ENCODE assay signal across 8 cellular contexts in genomic region chr10:90872648-90873020, GRCh38. TPM values are rescaled to one million over a fixed set of nuclear protein-coding genes. Genes with fewer than 3 reads are reported as not detected.
DNase-seq lines count a peak whose midpoint lies in the region; ATAC-seq and TF ChIP-seq lines count a peak whose summit lies in the region.

No MANE protein-coding gene starts in this region.

- peak overlapping the region; percentile 52 to 88 (median 77); a peak in 20 of 22 replicates for H3K27ac ChIP-seq in BLaER1 treated with 17β-estradiol and CSF1 and Interleukin-3, amounts not matched to agents 10 nM and 100 nM
- no peak overlapping the region for H3K27ac ChIP-seq in HUES48 (ENCODE audit: low read depth, low read length)
- no peak overlapping the region for H3K27ac ChIP-seq in breast epithelium

- H3K36me3 Mint-ChIP-seq in naive thymus-derived CD8-positive, alpha-beta T cell, result peaks cover 5 to 22% (median 12%) of the 10 kb centered on the region in 3 donors

- peaks cover 21 to 32% (median 27%) of the 10 kb centered on the region in 10 experiments for H3K4me1 ChIP-seq in BLaER1 treated with 17β-estradiol and CSF1 and Interleukin-3, amounts not matched to agents 10 nM and 100 nM
- peaks cover 12% of the 10 kb centered on the region; the same call in 1 of the 2 replicates for H3K4me1 ChIP-seq in HUES48 (ENCODE audit: control insufficient read depth, insufficient read depth, low read length)
- peaks cover 0 to 4% of the 10 kb centered on the region in 2 donors for H3K4me1 ChIP-seq in breast epithelium

- intact Hi-C loops in breast epithelium (cut with DNase I; ENCODE audit: low total_unique reads), result no loop called here

- peak overlapping the region in 8 of 10 donors; percentile 82 to 96 (median 92) for H3K27ac Mint-ChIP-seq in naive thymus-derived CD8-positive, alpha-beta T cell

- H3K4me3 Mint-ChIP-seq in naive thymus-derived CD8-positive, alpha-beta T cell, result peak overlapping the region; percentile 93 to 99 (median 98)

- H3K4me2 ChIP-seq in BLaER1 treated with 17β-estradiol and CSF1 and Interleukin-3, amounts not matched to agents 10 nM and 100 nM, result peak overlapping the region; percentile 90 to 98 (median 94)

- H3K27me3 Mint-ChIP-seq in naive thymus-derived CD8-positive, alpha-beta T cell, result peaks cover 6 to 32% (median 17%) of the 10 kb centered on the region in 5 donors

- H3K9me3 ChIP-seq in BLaER1 treated with 17β-estradiol and CSF1 and Interleukin-3, amounts not matched to agents 10 nM and 100 nM (replicated peaks in 1 of 11), result peaks cover 5 to 14% (median 12%) of the 10 kb centered on the region in 11 experiments
- H3K9me3 ChIP-seq in HUES48 (ENCODE audit: control insufficient read depth, insufficient read depth, low read length) (no peaks in the 10 kb centered on the region), breast epithelium (no peaks in the 10 kb centered on the region)

- peaks cover 0 to 7% (median 0%) of the 10 kb centered on the region in 9 donors for H3K9me3 Mint-ChIP-seq in naive thymus-derived CD8-positive, alpha-beta T cell

- no peak for ATAC-seq in naive thymus-derived CD8-positive, alpha-beta T cell

- POLR2A ChIA-PET in naive thymus-derived CD8-positive, alpha-beta T cell (lab: Charles Lee), result interaction anchor here (1.4 kb wide), 1 partner anchor 291 kb away, joined by 5 read pairs; no protein-coding TSS in a partner anchor

- TF ChIP-seq POLR2A in breast epithelium (IDR thresholded peaks at IDR 0.05), result no peak

- peaks cover 0 to 25% (median 10%) of the 10 kb centered on the region in 11 experiments; a peak in 9 of 22 replicates for H4K20me1 ChIP-seq in BLaER1 treated with 17β-estradiol and CSF1 and Interleukin-3, amounts not matched to agents 10 nM and 100 nM

- TF ChIP-seq CTCF in breast epithelium (IDR thresholded peaks at IDR 0.05), result no peak

- H3K36me3 ChIP-seq in BLaER1 treated with 17β-estradiol and CSF1 and Interleukin-3, amounts not matched to agents 10 nM and 100 nM, result peaks cover 21 to 31% (median 24%) of the 10 kb centered on the region in 11 experiments
- peaks cover 31% of the 10 kb centered on the region for H3K36me3 ChIP-seq in HUES48 (ENCODE audit: control insufficient read depth, insufficient read depth, low read length)
- no peaks in the 10 kb centered on the region for H3K36me3 ChIP-seq in breast epithelium

- DNase-seq in breast epithelium (ENCODE audit: low spot score in 2 of 2) (no peak), GM19238 (ENCODE audit: insufficient read length, low spot score) (no peak), HPDE6-E6E7 (ENCODE audit: extremely low spot score) (no peak), NCI-H1092 treated with DMSO at 0.1 percent for 48 hours (lab: John Stamatoyannopoulos, UW) (no peak), activated gamma-delta T cell (lab: John Stamatoyannopoulos, UW) (no peak)
- DNase-seq in naive thymus-derived CD8-positive, alpha-beta T cell, result no peak

- peak overlapping the region; percentile 80 to 90 (median 86) for H3K9ac ChIP-seq in BLaER1 treated with 17β-estradiol and CSF1 and Interleukin-3, amounts not matched to agents 10 nM and 100 nM
- peak overlapping the region; percentile 87 for H3K9ac ChIP-seq in HUES48 (ENCODE audit: low read depth, low read length)

- no peaks in the 10 kb centered on the region for H3K27me3 ChIP-seq in BLaER1 treated with 17β-estradiol and CSF1 and Interleukin-3, amounts not matched to agents 10 nM and 100 nM
- no peaks in the 10 kb centered on the region for H3K27me3 ChIP-seq in HUES48 (ENCODE audit: control insufficient read depth, insufficient read depth, low read length)
- no peaks in the 10 kb centered on the region for H3K27me3 ChIP-seq in breast epithelium

- H3K4me1 Mint-ChIP-seq in naive thymus-derived CD8-positive, alpha-beta T cell, result peaks cover 12 to 33% (median 32%) of the 10 kb centered on the region in 4 donors

- H3K4me3 ChIP-seq in BLaER1 treated with 17β-estradiol and CSF1 and Interleukin-3, amounts not matched to agents 10 nM and 100 nM, result peak overlapping the region; percentile 76 to 98 (median 88)
- peak overlapping the region; percentile 89 for H3K4me3 ChIP-seq in HUES48 (ENCODE audit: low read depth, low read length)
- peak overlapping the region; percentile 73 to 78 (median 77) for H3K4me3 ChIP-seq in breast epithelium

RNA-seq across cellular contexts. Expression of gene RPP30, which starts 0.9 kb away (rescaled TPM):
- 10 to 100 TPM; 31.8 to 48.7 (median 40.3) TPM for total RNA-seq in breast epithelium
- total RNA-seq in naive thymus-derived CD8-positive, alpha-beta T cell, result 10 to 100 TPM; 35.4 to 35.6 TPM
- polyA plus RNA-seq in naive thymus-derived CD8-positive, alpha-beta T cell, result 10 to 100 TPM; 36.7 to 48.2 (median 37.7) TPM

RNA-seq across cellular contexts. Expression of gene HTR7, which starts 14.8 kb away (rescaled TPM):
- 1 to 10 TPM in 2 of 3 donors, under 1 TPM in 1; 0.66 to 1.8 (median 1.8) TPM for total RNA-seq in breast epithelium
- total RNA-seq in naive thymus-derived CD8-positive, alpha-beta T cell, result not detected
- polyA plus RNA-seq in naive thymus-derived CD8-positive, alpha-beta T cell, result under 1 TPM in 1 of 3 donors, not detected in 2; 0.07 TPM

RNA-seq across cellular contexts. Expression of gene ANKRD1, which starts 48.3 kb away (rescaled TPM):
- under 1 TPM in 2 of 3 donors, not detected in 1; 0.32 to 0.66 TPM for total RNA-seq in breast epithelium
- not detected for total RNA-seq in naive thymus-derived CD8-positive, alpha-beta T cell
- not detected for polyA plus RNA-seq in naive thymus-derived CD8-positive, alpha-beta T cell

Comparison
In these comparisons a context has a peak if more than half of its experiments do, and no peak if none do; other contexts are left out.
1. H3K27ac ChIP-seq: peak in BLaER1 treated with 17β-estradiol and CSF1 and Interleukin-3, amounts not matched to agents 10 nM and 100 nM (11 of 11); none in HUES48 (single experiment) and breast epithelium (0 of 2).
2. Peak in every context shown above with its lines, with median percentiles within 50 percentile points of each other: H3K4me3 ChIP-seq.